Comparison of ENCODE assay signal across 16 cellular contexts in the genomic region with DNA sequence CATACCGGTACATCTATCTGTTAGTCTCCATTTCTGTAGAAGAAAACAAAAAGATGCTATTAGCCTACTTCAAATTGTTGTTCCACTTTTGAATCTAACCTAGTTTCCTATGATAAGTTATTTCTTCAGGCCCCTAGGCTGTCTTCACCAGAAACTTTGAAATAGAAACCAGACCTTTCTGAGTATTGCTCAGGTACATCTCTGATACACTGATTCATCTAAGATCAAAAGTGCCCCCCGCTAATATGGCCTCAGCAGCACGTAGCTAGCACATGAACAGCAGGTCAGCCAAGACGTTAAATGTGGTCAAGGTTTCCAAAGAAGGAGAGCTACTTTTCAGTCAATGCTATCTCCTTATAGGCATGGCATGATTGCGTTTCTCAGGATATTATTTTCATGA. TPM values are rescaled to one million over a fixed set of nuclear protein-coding genes. Genes with fewer than 3 reads are reported as not detected.
A peak's percentile ranks its signal among the peaks of the same experiment; 100 is the strongest.
DNase-seq lines count a peak whose midpoint lies in the region; ATAC-seq and TF ChIP-seq lines count a peak whose summit lies in the region.
"Had no signal": no experiment of that assay in that cellular context is flagged by ENCODE, and none has a peak within 500 bp of the region (broad histone marks: within the 10 kb centered on the region; RNA-seq: fewer than 3 reads in every experiment).

No MANE protein-coding gene starts in this region.

- intact Hi-C loops in tibial artery (cut with DNase I; ENCODE audit: low total_unique reads) = no loop called here

- no peak for DNase-seq in activated CD4-positive, CD25-positive, alpha-beta regulatory T cell (lab: John Stamatoyannopoulos, UW)
- DNase-seq in activated T-cell treated with anti-CD3 and anti-CD28 coated beads, Interleukin-2, amount 50 U/mL, for 72 hours = peak in 1 of 2 donors; percentile 6
- no peak for DNase-seq in activated T-cell treated with anti-CD3 and anti-CD28 coated beads, Interleukin-2, amount 50 U/mL, for 1 hour
- no peak for DNase-seq in T-helper 17 cell
- DNase-seq in tibial artery = no peak
- DNase-seq: AML-193; Caco-2; CD4-positive, alpha-beta T cell; GM23248; HCEC 1CT had no signal

- H3K4me1 Mint-ChIP-seq in activated T-cell treated with anti-CD3 and anti-CD28 coated beads, Interleukin-2, amount 50 U/mL, for 72 hours (ENCODE audit: low read depth) = peaks cover 21% of the 10 kb centered on the region
- peaks cover 6% of the 10 kb centered on the region for H3K4me1 Mint-ChIP-seq in T-helper 17 cell

- peaks cover 0 to 14% of the 10 kb centered on the region in 2 donors for H3K36me3 Mint-ChIP-seq in activated T-cell treated with anti-CD3 and anti-CD28 coated beads, Interleukin-2, amount 50 U/mL, for 72 hours (ENCODE audit: insufficient read depth in 2 of 2)
- peaks cover 2% of the 10 kb centered on the region for H3K36me3 Mint-ChIP-seq in T-helper 17 cell (ENCODE audit: low read depth)

- no peaks in the 10 kb centered on the region for H3K9me3 Mint-ChIP-seq in activated T-cell treated with anti-CD3 and anti-CD28 coated beads, Interleukin-2, amount 50 U/mL, for 72 hours
- H3K9me3 Mint-ChIP-seq: CD4-positive, alpha-beta T cell had no signal

- no peak overlapping the region for H3K27ac ChIP-seq in tibial artery
- H3K27ac ChIP-seq: 22Rv1, A549, C4-2B, GM23248 had no signal

- H3K36me3 ChIP-seq in tibial artery = peaks cover 0 to 4% (median 0%) of the 10 kb centered on the region in 3 donors

- H3K4me3 Mint-ChIP-seq in activated T-cell treated with anti-CD3 and anti-CD28 coated beads, Interleukin-2, amount 50 U/mL, for 72 hours = peak overlapping the region in 1 of 2 donors; percentile 22
- no peak overlapping the region for H3K4me3 Mint-ChIP-seq in T-helper 17 cell
- H3K4me3 Mint-ChIP-seq: CD4-positive, alpha-beta T cell had no signal

- no peaks in the 10 kb centered on the region for H3K27me3 Mint-ChIP-seq in activated T-cell treated with anti-CD3 and anti-CD28 coated beads, Interleukin-2, amount 50 U/mL, for 72 hours (ENCODE audit: low read depth)
- H3K27me3 Mint-ChIP-seq in T-helper 17 cell = no peaks in the 10 kb centered on the region
- H3K27me3 Mint-ChIP-seq: CD4-positive, alpha-beta T cell had no signal

- peak overlapping the region; percentile 80 for H3K27ac Mint-ChIP-seq in activated T-cell treated with anti-CD3 and anti-CD28 coated beads, Interleukin-2, amount 50 U/mL, for 72 hours
- peak overlapping the region; percentile 27 for H3K27ac Mint-ChIP-seq in T-helper 17 cell
- H3K27ac Mint-ChIP-seq: CD4-positive, alpha-beta T cell had no signal

- H3K27me3 ChIP-seq in tibial artery = no peaks in the 10 kb centered on the region

- TF ChIP-seq CTCF in tibial artery (IDR thresholded peaks at IDR 0.05) = no peak

- no peak overlapping the region for H3K4me3 ChIP-seq in tibial artery
- H3K4me3 ChIP-seq: A549, GM23248 had no signal

- H3K9me3 ChIP-seq in T-helper 17 cell (ENCODE audit: control insufficient read depth, low read length, poor library complexity, severe bottlenecking) (no peaks in the 10 kb centered on the region), tibial artery (no peaks in the 10 kb centered on the region)
- H3K9me3 ChIP-seq: A549, Caco-2 had no signal

- ATAC-seq in activated CD4-positive, CD25-positive, alpha-beta regulatory T cell treated with anti-CD3 and anti-CD28 coated beads, Interleukin-2, amount 50 U/mL, for 24 hours = peak; percentile 87 to 89
- ATAC-seq in activated T-cell treated with anti-CD3 and anti-CD28 coated beads, Interleukin-2, amount 50 U/mL, for 72 hours (replicated peaks in 1 of 2) = peak; percentile 68 to 70
- ATAC-seq in T-helper 17 cell (no peak), GM18498 (IDR thresholded peaks at IDR 0.05; ENCODE audit: unreplicated experiment) (no peak)
- ATAC-seq: A549 had no signal

- H3K4me1 ChIP-seq in tibial artery = no peaks in the 10 kb centered on the region
- H3K4me1 ChIP-seq: A549, Caco-2 had no signal

RNA-seq across cellular contexts. Expression of a gene that starts 23.6 kb away (rescaled TPM):
- 1 to 10 TPM in 1 of 2 donors, under 1 TPM in 1; 0.79 to 2.8 TPM for total RNA-seq in activated T-cell treated with anti-CD3 and anti-CD28 coated beads, Interleukin-2, amount 50 U/mL, for 72 hours
- total RNA-seq in T-helper 17 cell = 1 to 10 TPM in 1 of 2 donors, under 1 TPM in 1; 0.73 to 1.1 TPM
- total RNA-seq: Caco-2, HT-29 had no signal

Comparison
In these comparisons a context has a peak if more than half of its experiments do, and no peak if none do; other contexts are left out.
1. ATAC-seq: peak in activated CD4-positive, CD25-positive, alpha-beta regulatory T cell treated with anti-CD3 and anti-CD28 coated beads, Interleukin-2, amount 50 U/mL, for 24 hours (2 of 2) and activated T-cell treated with anti-CD3 and anti-CD28 coated beads, Interleukin-2, amount 50 U/mL, for 72 hours (2 of 2); none in T-helper 17 cell (single experiment) and GM18498 (single experiment).